Comparison of ENCODE assay signal across 11 cellular contexts in the genomic region with DNA sequence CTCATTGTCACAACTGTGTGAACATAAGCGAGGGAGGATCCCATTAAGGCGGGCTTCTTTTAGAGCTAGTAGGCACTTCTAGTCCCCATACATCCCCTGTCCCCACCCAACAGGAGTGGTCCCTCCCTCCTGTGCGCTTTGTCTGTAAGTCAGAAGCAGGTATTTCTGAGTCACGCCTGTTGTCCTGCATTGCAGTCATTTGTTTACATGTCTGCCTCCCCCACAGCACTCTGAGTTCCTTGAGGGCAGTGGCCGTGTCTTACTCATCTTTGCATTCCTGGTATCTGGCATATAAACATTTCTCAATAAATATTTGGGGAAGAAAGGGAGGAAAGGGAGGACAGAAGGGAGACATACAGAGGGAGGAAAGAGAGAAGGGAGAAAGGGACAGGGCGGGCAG. TPM values are rescaled to one million over a fixed set of nuclear protein-coding genes. Genes with fewer than 3 reads are reported as not detected.
DNase-seq lines count a peak whose midpoint lies in the region; ATAC-seq, FAIRE-seq and TF ChIP-seq lines count a peak whose summit lies in the region.
"Had no signal": no experiment of that assay in that cellular context is flagged by ENCODE, and none has a peak within 500 bp of the region (broad histone marks: within the 10 kb centered on the region; RNA-seq: fewer than 3 reads in every experiment).

No MANE protein-coding gene starts in this region.

- no peak for TF ChIP-seq POLR2A in esophagus squamous epithelium (IDR thresholded peaks at IDR 0.05)

- H3K27me3 ChIP-seq in esophagus squamous epithelium, result no peaks in the 10 kb centered on the region
- no peaks in the 10 kb centered on the region for H3K27me3 ChIP-seq in right cardiac atrium (ENCODE audit: control insufficient read depth, insufficient read depth)

- no peak for TF ChIP-seq CTCF in esophagus squamous epithelium (IDR thresholded peaks at IDR 0.05)
- TF ChIP-seq CTCF in osteocyte (IDR thresholded peaks at IDR 0.05), result no peak

- H3K9me3 Mint-ChIP-seq in osteocyte (ENCODE audit: unreplicated experiment), result no peaks in the 10 kb centered on the region

- H3K9me3 ChIP-seq in esophagus squamous epithelium (no peaks in the 10 kb centered on the region), right cardiac atrium (ENCODE audit: control insufficient read depth, low read length) (no peaks in the 10 kb centered on the region)

- H3K27ac ChIP-seq in esophagus squamous epithelium (peak overlapping the region; percentile 33 to 67 (median 60)), right cardiac atrium (ENCODE audit: low read length) (no peak overlapping the region)
- H3K27ac ChIP-seq: parathyroid adenoma had no signal

- H3K27ac Mint-ChIP-seq in osteocyte (ENCODE audit: unreplicated experiment), result peak overlapping the region; percentile 42

- no peaks in the 10 kb centered on the region for H3K36me3 ChIP-seq in esophagus squamous epithelium

- intact Hi-C loops in esophagus squamous epithelium (cut with DNase I), result no loop called here
- intact Hi-C loops in right cardiac atrium (cut with DNase I), result no loop called here

- ATAC-seq in right cardiac atrium, result no peak

- peaks cover 35% of the 10 kb centered on the region for H3K4me1 Mint-ChIP-seq in osteocyte (ENCODE audit: unreplicated experiment)

- no peak overlapping the region for H3K4me3 Mint-ChIP-seq in osteocyte (ENCODE audit: unreplicated experiment)

- H3K36me3 Mint-ChIP-seq in osteocyte (ENCODE audit: unreplicated experiment), result no peaks in the 10 kb centered on the region

- DNase-seq in EH (ENCODE audit: low read depth), result peak; percentile 96
- DNase-seq in RCC 7860 (ENCODE audit: low spot score), result peak; percentile 67
- no peak for DNase-seq in esophagus squamous epithelium (lab: John Stamatoyannopoulos, UW)
- DNase-seq in osteocyte (ENCODE audit: extremely low spot score, unreplicated experiment), result no peak
- DNase-seq in CD1c-positive myeloid dendritic cell (ENCODE audit: extremely low spot score), result no peak
- DNase-seq in stimulated activated CD4-positive, alpha-beta T cell treated with anti-CD3 and anti-CD28 coated beads, Interleukin-15, amount 100 ng/mL, for 24 hours, result no peak
- DNase-seq in stimulated activated CD4-positive, alpha-beta T cell treated with anti-CD3 and anti-CD28 coated beads, Interleukin-2, amount 100 ng/mL, for 48 hours, result no peak
- no peak for DNase-seq in right cardiac atrium
- DNase-seq: activated CD4-positive, alpha-beta T cell treated with anti-CD3 and anti-CD28 coated beads for 4 hours; DND-41 had no signal

- WGBS in esophagus squamous epithelium, 2 donors, result 51 to 55% methylated on average over 6 of the region's 6 CpGs
- WGBS in right cardiac atrium, result 91% methylated on average over 6 of the region's 6 CpGs

- peaks cover 4% of the 10 kb centered on the region for H3K27me3 Mint-ChIP-seq in osteocyte (ENCODE audit: unreplicated experiment)

- no peak overlapping the region for H3K4me3 ChIP-seq in esophagus squamous epithelium
- H3K4me3 ChIP-seq in right cardiac atrium (ENCODE audit: low read length), result no peak overlapping the region

- H3K4me1 ChIP-seq in esophagus squamous epithelium, result peaks cover 6 to 47% (median 31%) of the 10 kb centered on the region in 3 donors
- H3K4me1 ChIP-seq in right cardiac atrium (ENCODE audit: control insufficient read depth, insufficient read depth, low read length), result peaks cover 4% of the 10 kb centered on the region
- H3K4me1 ChIP-seq: parathyroid adenoma had no signal

- no peak for FAIRE-seq in RCC 7860 (lab: Jason Lieb, UNC)

RNA-seq across cellular contexts. Expression of a gene that starts 40.3 kb away (rescaled TPM):
- total RNA-seq in esophagus squamous epithelium, result 10 to 100 TPM in 3 of 4 donors, 1 to 10 TPM in 1; 7.4 to 40.6 (median 18.3) TPM
- total RNA-seq in osteocyte, result 0.24 and 0.26 TPM in 2 replicates
- total RNA-seq in right cardiac atrium, result 10 to 100 TPM; 17.7 to 55.4 (median 37.7) TPM
- 17.7 TPM for polyA plus RNA-seq in right cardiac atrium

Comparison
In these comparisons a context has a peak if more than half of its experiments do, and no peak if none do; other contexts are left out.
1. DNase-seq: peak in EH (single experiment) and RCC 7860 (single experiment); none in esophagus squamous epithelium (single experiment), osteocyte (single experiment), CD1c-positive myeloid dendritic cell (single experiment), stimulated activated CD4-positive, alpha-beta T cell treated with anti-CD3 and anti-CD28 coated beads, Interleukin-15, amount 100 ng/mL, for 24 hours (single experiment), stimulated activated CD4-positive, alpha-beta T cell treated with anti-CD3 and anti-CD28 coated beads, Interleukin-2, amount 100 ng/mL, for 48 hours (0 of 2) and right cardiac atrium (0 of 3).